In the genomic region with DNA sequence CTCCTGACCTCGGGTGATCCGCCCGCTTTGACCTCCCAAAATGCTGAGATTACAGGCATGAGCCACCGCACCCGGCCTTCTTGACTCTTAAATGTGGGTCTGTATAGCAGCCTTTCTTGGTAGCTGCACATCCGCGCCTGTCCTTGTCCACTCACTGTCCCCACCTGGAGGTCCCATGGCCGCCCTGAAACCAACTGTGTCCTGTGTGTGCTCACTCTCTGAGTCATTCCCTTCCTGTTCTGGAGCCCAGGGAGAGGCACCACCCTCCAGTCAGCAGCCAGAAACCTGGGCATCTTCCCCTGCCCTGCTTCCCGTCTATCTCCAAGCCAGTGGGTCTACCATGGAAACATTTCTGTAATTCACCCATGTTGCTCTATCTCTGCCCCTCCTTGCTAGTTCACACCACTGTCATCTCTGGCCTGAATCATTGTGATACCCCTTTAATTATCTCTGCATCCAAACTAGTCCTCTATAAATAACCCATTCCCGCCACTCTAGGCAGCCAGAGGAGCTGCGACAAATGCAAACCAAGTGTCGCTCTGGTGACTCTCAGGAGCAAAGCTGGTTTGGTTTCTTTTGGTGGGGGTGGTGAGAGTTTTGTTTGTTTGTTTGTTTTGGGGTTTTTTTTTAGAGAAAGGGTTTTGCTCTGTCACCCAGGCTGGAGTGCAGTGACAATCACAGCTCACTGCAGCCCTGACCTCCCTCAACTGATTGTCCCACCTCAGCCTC, we compare ENCODE assay signal across 15 cellular contexts. TPM values are rescaled to one million over a fixed set of nuclear protein-coding genes. Genes with fewer than 3 reads are reported as not detected.
DNase-seq lines count a peak whose midpoint lies in the region; ATAC-seq and TF ChIP-seq lines count a peak whose summit lies in the region.
"Had no signal": no experiment of that assay in that cellular context is flagged by ENCODE, and none has a peak within 500 bp of the region (broad histone marks: within the 10 kb centered on the region; RNA-seq: fewer than 3 reads in every experiment).

No MANE protein-coding gene starts in this region.

- H3K4me2 ChIP-seq in GM23248 (ENCODE audit: unreplicated experiment), result no peak overlapping the region

- H3K27ac ChIP-seq in GM23248 (no peak overlapping the region), skeletal muscle tissue (ENCODE audit: low read depth, low read length) (peak overlapping the region; percentile 71)
- H3K27ac ChIP-seq: C4-2B, suprapubic skin had no signal

- H2AFZ ChIP-seq in GM23248, result no peak overlapping the region

- H3K9me3 ChIP-seq in GM23248 (ENCODE audit: low read depth) (no peaks in the 10 kb centered on the region), MG63 (peaks cover 11% of the 10 kb centered on the region), skeletal muscle tissue (ENCODE audit: control insufficient read depth in 3 of 3, low read length in 3 of 3) (peaks cover 0 to 6% (median under 1%) of the 10 kb centered on the region in 3 donors)
- H3K9me3 ChIP-seq: prostate gland had no signal

- no peaks in the 10 kb centered on the region for H3K27me3 ChIP-seq in GM23248 (replicated peaks; ENCODE audit: insufficient read depth)
- H3K27me3 ChIP-seq in MG63, result no peaks in the 10 kb centered on the region
- peaks cover 0 to 13% (median 0%) of the 10 kb centered on the region in 3 donors for H3K27me3 ChIP-seq in skeletal muscle tissue (ENCODE audit: control insufficient read depth in 3 of 3, insufficient read depth in 3 of 3, low read length in 3 of 3)
- H3K27me3 ChIP-seq: suprapubic skin had no signal

- no peak overlapping the region for H3K4me3 ChIP-seq in GM23248
- H3K4me3 ChIP-seq in MG63, result no peak overlapping the region
- H3K4me3 ChIP-seq in epithelial cell of esophagus (ENCODE audit: low read length), result no peak overlapping the region
- H3K4me3 ChIP-seq in skeletal muscle tissue (ENCODE audit: low read length in 3 of 3), result no peak overlapping the region
- H3K4me3 ChIP-seq: prostate gland had no signal

- H4K20me1 ChIP-seq in GM23248 (ENCODE audit: insufficient read depth), result no peaks in the 10 kb centered on the region

- no peaks in the 10 kb centered on the region for H3K9me2 ChIP-seq in GM23248 (ENCODE audit: insufficient read depth)

- in situ Hi-C loops in GM23248 (cut with MboI), result no loop called here

- H3K9ac ChIP-seq in GM23248, result no peak overlapping the region
- no peak overlapping the region for H3K9ac ChIP-seq in skeletal muscle tissue (ENCODE audit: low read depth in 1 of 3, low read length in 3 of 3)

- 56 to 59% methylated on average over 12 of the region's 12 CpGs for WGBS in GM23248 (ENCODE audit: low coverage in 1 of 2, low lambda C conversion rate in 2 of 2, missing lambda C conversion rate in 2 of 2), 2 experiments

- H3K36me3 ChIP-seq in GM23248 (ENCODE audit: low read depth) (no peaks in the 10 kb centered on the region), MG63 (peaks cover under 1% of the 10 kb centered on the region; the same call in 1 of the 2 replicates), skeletal muscle tissue (ENCODE audit: control insufficient read depth in 3 of 3, insufficient read depth in 3 of 3, low read length in 3 of 3) (no peaks in the 10 kb centered on the region)
- H3K36me3 ChIP-seq: prostate gland, suprapubic skin had no signal

- H3K79me2 ChIP-seq in GM23248 (ENCODE audit: insufficient read depth), result no peaks in the 10 kb centered on the region

- H3K4me1 ChIP-seq in GM23248 (ENCODE audit: insufficient read depth) (no peaks in the 10 kb centered on the region), skeletal muscle tissue (ENCODE audit: control insufficient read depth in 3 of 3, insufficient read depth in 3 of 3, low read length in 3 of 3) (peaks cover 7 to 19% (median 7%) of the 10 kb centered on the region in 3 donors)

- TF ChIP-seq CTCF in epithelial cell of esophagus (IDR thresholded peaks at IDR 0.05; ENCODE audit: insufficient read depth, low read depth, low read length, missing control alignments), result no peak

- H3F3A ChIP-seq in GM23248 (ENCODE audit: insufficient read depth), result peaks cover 37% of the 10 kb centered on the region

- DNase-seq in GM23248, result peak; percentile 63
- peak; percentile 26 for DNase-seq in MG63
- DNase-seq in epithelial cell of esophagus (ENCODE audit: low read depth), result peak; percentile 47
- DNase-seq in T1000 (lab: John Stamatoyannopoulos, UW), result no peak
- DNase-seq: activated effector memory CD4-positive, alpha-beta T cell treated with Interleukin-2 at 50 U/mL for 16 hours; natural killer cell; NCI-H1048; T-helper 1 cell had no signal

- ATAC-seq in HG03097 (IDR thresholded peaks at IDR 0.05; ENCODE audit: low FRiP score, unreplicated experiment) (no peak), GM18511 (IDR thresholded peaks at IDR 0.05; ENCODE audit: unreplicated experiment) (no peak)
- ATAC-seq: natural killer cell, WTC11 had no signal

RNA-seq across cellular contexts. Expression of a gene that starts 28.7 kb away (rescaled TPM):
- 25.3 and 28.6 TPM in 2 replicates for total RNA-seq in GM23248 (2014; rRNA removed; shearing (Covaris generic))
- polyA plus RNA-seq in GM23248 (2016; fragmentation: Nextera tagmentation; extraction: Ambion mirVana), result 17.6 and 20.5 TPM in 2 replicates
- total RNA-seq in MG63 (2014; rRNA removed; shearing (Covaris generic); ENCODE audit: low replicate concordance), result 21.8 and 35.5 TPM in 2 replicates
- total RNA-seq in skeletal muscle tissue, result 8.4 TPM
